ENCODE assay signal across 1 cellular context in the genomic region with DNA sequence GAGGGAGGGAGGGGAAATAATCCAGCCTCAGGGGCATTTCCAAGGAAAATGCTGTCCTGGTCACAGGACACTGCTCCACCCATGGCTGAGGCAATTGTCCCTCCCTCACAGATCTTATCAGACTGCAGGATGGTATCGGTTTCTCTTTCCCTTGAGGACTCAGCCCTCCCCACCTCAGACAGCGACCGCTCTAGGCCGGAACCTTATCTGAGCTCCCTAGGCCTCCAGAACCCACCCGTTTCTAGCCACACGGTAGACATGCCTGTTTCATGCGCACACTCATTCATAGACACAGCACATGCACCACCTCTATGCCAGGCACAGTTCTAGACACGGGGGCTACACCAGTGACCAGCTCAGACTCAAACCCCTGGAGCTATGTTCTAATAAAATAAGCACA.
A peak's percentile ranks its signal among the peaks of the same experiment; 100 is the strongest.
TF ChIP-seq lines count a peak whose summit lies in the region.

No MANE protein-coding gene starts in this region.

TF ChIP-seq in K562, 482 proteins besides CTCF, POLR2A, EP300 and RAD21 (continued from another document):
- peak; percentile 52 for TF ChIP-seq MGA (IDR thresholded peaks at IDR 0.05)
- peak; percentile 39; the same call in 1 of the 2 replicates for TF ChIP-seq ARID1B (IDR thresholded peaks at IDR 0.05)
- no peak for TF ChIP-seq ZNF431 (CRISPR knock-in tag; IDR thresholded peaks at IDR 0.05)
- no peak for TF ChIP-seq MLX (CRISPR knock-in tag; conservative IDR thresholded peaks at IDR 0.05)
- TF ChIP-seq SMARCE1 (IDR thresholded peaks at IDR 0.05): peak; percentile 58; the same call in 1 of the 2 replicates
- no peak for TF ChIP-seq ATF6 (CRISPR knock-in tag; IDR thresholded peaks at IDR 0.05)
- peak; percentile 49; the same call in 1 of the 2 replicates for TF ChIP-seq L3MBTL2 (IDR thresholded peaks at IDR 0.05)
- peak in 1 of 2 experiments; percentile 82; a peak in 2 of 4 replicates for TF ChIP-seq MAZ (CRISPR knock-in tag; conservative IDR thresholded peaks at IDR 0.05 in 1 of 2, IDR thresholded peaks at IDR 0.05 in 1 of 2)
- no peak for TF ChIP-seq ZNF584 (CRISPR knock-in tag; IDR thresholded peaks at IDR 0.05; ENCODE audit: low read depth)
